Comparison of ENCODE assay signal across 15 cellular contexts in genomic region chr15:66834863-66835557, GRCh38.
DNase-seq lines count a peak whose midpoint lies in the region; ATAC-seq and TF ChIP-seq lines count a peak whose summit lies in the region.
"Had no signal": no experiment of that assay in that cellular context is flagged by ENCODE, and none has a peak within 500 bp of the region (broad histone marks: within the 10 kb centered on the region; RNA-seq: fewer than 3 reads in every experiment).

No MANE protein-coding gene starts in this region.

- H3K4me1 ChIP-seq in mesendoderm (ENCODE audit: control insufficient read depth, low read depth, low read length) = peaks cover 15% of the 10 kb centered on the region

- no peak overlapping the region for H3K9ac ChIP-seq in mesendoderm (ENCODE audit: low read length)

- peak overlapping the region; percentile 60 for H3K4ac ChIP-seq in mesendoderm (ENCODE audit: low read depth, low read length)

- no peak overlapping the region for H3K4me3 ChIP-seq in mesendoderm (ENCODE audit: low read length)
- H3K4me3 ChIP-seq: tibial nerve had no signal

- H2AK5ac ChIP-seq in mesendoderm (ENCODE audit: low read length) = peak overlapping the region; percentile 77

- H3K27ac ChIP-seq in mesendoderm (ENCODE audit: low read depth, low read length) = peak overlapping the region; percentile 32
- H3K27ac ChIP-seq: tibial nerve had no signal

- intact Hi-C loops in Right ventricle myocardium inferior (cut with DNase I) = no loop called here

- no peak for TF ChIP-seq CTCF in type B pancreatic cell (conservative IDR thresholded peaks at IDR 0.05)

- peaks cover 26% of the 10 kb centered on the region for H3K4me1 Mint-ChIP-seq in type B pancreatic cell (ENCODE audit: unreplicated experiment)
- H3K4me1 Mint-ChIP-seq: central memory CD8-positive, alpha-beta T cell had no signal

- peak overlapping the region; percentile 9 for H2BK5ac ChIP-seq in mesendoderm (ENCODE audit: low read length)

- peak overlapping the region; percentile 20 for H3K18ac ChIP-seq in mesendoderm (ENCODE audit: low read length)

- no peak overlapping the region for H3K4me3 Mint-ChIP-seq in type B pancreatic cell
- H3K4me3 Mint-ChIP-seq: activated CD4-positive, alpha-beta memory T cell treated with anti-CD3 and anti-CD28 coated beads for 36 hours; central memory CD8-positive, alpha-beta T cell; T-helper 1 cell treated with Interleukin-12 subunit alpha and Interleukin-12 subunit beta and Interleukin-4 antibody, amounts not matched to agents 30 μg/mL and 1 μg/mL, for 36 hours had no signal

- no peaks in the 10 kb centered on the region for H3K9me3 Mint-ChIP-seq in type B pancreatic cell
- H3K9me3 Mint-ChIP-seq: activated CD4-positive, alpha-beta memory T cell treated with anti-CD3 and anti-CD28 coated beads for 36 hours; central memory CD8-positive, alpha-beta T cell; T-helper 1 cell treated with Interleukin-12 subunit alpha and Interleukin-12 subunit beta and Interleukin-4 antibody, amounts not matched to agents 30 μg/mL and 1 μg/mL, for 36 hours had no signal

- ATAC-seq in Right ventricle myocardium inferior = peak; percentile 39
- ATAC-seq in HG02588 (IDR thresholded peaks at IDR 0.05; ENCODE audit: unreplicated experiment) = no peak
- ATAC-seq in HG03039 (IDR thresholded peaks at IDR 0.05; ENCODE audit: unreplicated experiment) = no peak

- H2BK15ac ChIP-seq in mesendoderm (replicated peaks; ENCODE audit: low read depth) = no peak overlapping the region

- peak overlapping the region; percentile 62 for H3K56ac ChIP-seq in mesendoderm (ENCODE audit: low read length)

- H4K8ac ChIP-seq in mesendoderm (ENCODE audit: low read depth, low read length) = no peak overlapping the region

- no peak overlapping the region for H3K23ac ChIP-seq in mesendoderm (ENCODE audit: low read length)

- whole genome bisulfite sequencing in mesendoderm (ENCODE audit: extremely low coverage, insufficient coverage, low lambda C conversion rate) = no CpG with 5 or more reads among the region's 10 CpGs

- H3K27me3 ChIP-seq in mesendoderm (ENCODE audit: insufficient read depth, low read length, poor library complexity) = no peaks in the 10 kb centered on the region
- H3K27me3 ChIP-seq: tibial nerve had no signal

- no peaks in the 10 kb centered on the region for H3K36me3 ChIP-seq in mesendoderm (ENCODE audit: control insufficient read depth, insufficient read depth, low read length)
- H3K36me3 ChIP-seq: tibial nerve had no signal

- peak overlapping the region; percentile 84 for H3K27ac Mint-ChIP-seq in type B pancreatic cell
- H3K27ac Mint-ChIP-seq: activated CD4-positive, alpha-beta memory T cell treated with anti-CD3 and anti-CD28 coated beads for 36 hours; T-helper 1 cell treated with Interleukin-12 subunit alpha and Interleukin-12 subunit beta and Interleukin-4 antibody, amounts not matched to agents 30 μg/mL and 1 μg/mL, for 36 hours had no signal

- peak; percentile 53 for DNase-seq in LoVo (ENCODE audit: low spot score)
- DNase-seq in Right ventricle myocardium inferior (ENCODE audit: missing footprints) = no peak
- peak; percentile 96 for DNase-seq in mesendoderm
- DNase-seq in type B pancreatic cell (ENCODE audit: extremely low spot score, unreplicated experiment) = no peak
- DNase-seq in NCI-H146 (lab: John Stamatoyannopoulos, UW) = no peak
- DNase-seq in T-helper 9 cell = no peak
- DNase-seq: activated CD4-positive, alpha-beta memory T cell treated with anti-CD3 and anti-CD28 coated beads for 36 hours; activated naive CD4-positive, alpha-beta T cell; MM.1S; NCI-H2227 treated with DMSO at 0.1 percent for 48 hours had no signal

- H3K4me2 ChIP-seq in mesendoderm (ENCODE audit: low read length) = no peak overlapping the region

- H3K27me3 Mint-ChIP-seq in type B pancreatic cell = no peaks in the 10 kb centered on the region

- H4K5ac ChIP-seq in mesendoderm (ENCODE audit: low read length) = no peak overlapping the region

- peak overlapping the region; percentile 3 for H2BK120ac ChIP-seq in mesendoderm (ENCODE audit: low read depth, low read length)

- no peaks in the 10 kb centered on the region for H3K79me1 ChIP-seq in mesendoderm (ENCODE audit: low read length)

- no peaks in the 10 kb centered on the region for H3K79me2 ChIP-seq in mesendoderm (ENCODE audit: control insufficient read depth, insufficient read depth, low read length)

- no peaks in the 10 kb centered on the region for H3K36me3 Mint-ChIP-seq in type B pancreatic cell
- H3K36me3 Mint-ChIP-seq: activated CD4-positive, alpha-beta memory T cell treated with anti-CD3 and anti-CD28 coated beads for 36 hours had no signal

Comparison
In these comparisons a context has a peak if more than half of its experiments do, and no peak if none do; other contexts are left out.
1. DNase-seq: peak in LoVo (single experiment) and mesendoderm (single experiment); none in Right ventricle myocardium inferior (single experiment), type B pancreatic cell (single experiment), NCI-H146 (single experiment) and T-helper 9 cell (single experiment).